In the genomic region with DNA sequence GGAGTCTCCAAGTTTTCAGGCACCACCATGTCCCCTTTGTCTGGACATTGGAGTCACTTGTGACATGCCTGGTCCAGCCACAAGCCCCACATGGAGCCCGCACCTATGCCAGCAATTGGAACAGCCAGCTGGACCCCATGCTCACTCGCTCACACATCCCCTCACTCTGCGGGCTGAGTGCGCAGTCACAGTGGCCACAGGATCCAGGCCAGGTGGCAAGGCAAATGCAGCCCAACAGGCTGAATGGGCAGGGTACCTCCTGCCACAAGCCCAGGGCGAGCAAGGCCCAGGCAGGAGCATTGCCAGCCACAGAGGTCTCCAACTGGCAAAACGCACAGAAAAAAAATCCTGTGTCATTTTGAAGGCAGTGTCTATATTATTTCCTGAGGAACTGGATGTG, we compare ENCODE assay signal across 29 cellular contexts.
"Had no signal": no experiment of that assay in that cellular context is flagged by ENCODE, and none has a peak within 500 bp of the region (broad histone marks: within the 10 kb centered on the region; RNA-seq: fewer than 3 reads in every experiment).

No MANE protein-coding gene starts in this region.

- H3K9ac ChIP-seq: parathyroid adenoma had no signal

- H3K27me3 ChIP-seq: ovary, right lobe of liver, sigmoid colon, suprapubic skin, testis, tibial artery, transverse colon, upper lobe of right lung, uterus had no signal

- H3K27ac ChIP-seq: ovary, parathyroid adenoma, psoas muscle, right lobe of liver, sigmoid colon, suprapubic skin, testis, tibial artery, transverse colon, upper lobe of right lung, uterus had no signal

- H3K9me3 ChIP-seq: ovary, psoas muscle, right lobe of liver, sigmoid colon, suprapubic skin, testis, tibial artery, transverse colon, upper lobe of right lung, uterus had no signal

- H3K4me1 Mint-ChIP-seq: naive thymus-derived CD8-positive, alpha-beta T cell; nephron progenitor cell; neural crest cell; stimulated activated memory B cell treated with anti-CD40 and anti-IgM and Interleukin-4, amounts not matched to agents 10 μg/mL and 1 μg/mL and 100 μg/mL, for 72 hours; stimulated activated naive CD8-positive, alpha-beta T cell treated with anti-CD3 and anti-CD28 coated beads, Interleukin-15, amount 100 ng/mL, for 72 hours had no signal

- H3K36me3 Mint-ChIP-seq: naive thymus-derived CD8-positive, alpha-beta T cell; natural killer cell treated with Interleukin-12 subunit alpha and Interleukin-12 subunit beta and Interleukin-15 and Interleukin-18, amount 100 ng/mL, for 72 hours; stimulated activated memory B cell treated with anti-CD40 and anti-IgM and Interleukin-4, amounts not matched to agents 10 μg/mL and 1 μg/mL and 100 μg/mL, for 72 hours; type B pancreatic cell had no signal

- H3K9me3 Mint-ChIP-seq: naive thymus-derived CD8-positive, alpha-beta T cell; natural killer cell treated with Interleukin-12 subunit alpha and Interleukin-12 subunit beta and Interleukin-15 and Interleukin-18, amount 100 ng/mL, for 72 hours; nephron progenitor cell; stimulated activated memory B cell treated with anti-CD40 and anti-IgM and Interleukin-4, amounts not matched to agents 10 μg/mL and 1 μg/mL and 100 μg/mL, for 72 hours; stimulated activated naive CD8-positive, alpha-beta T cell treated with anti-CD3 and anti-CD28 coated beads, Interleukin-15, amount 100 ng/mL, for 72 hours; type B pancreatic cell had no signal

- DNase-seq: naive thymus-derived CD8-positive, alpha-beta T cell; nephron progenitor cell; occipital lobe; ovary; psoas muscle; right cardiac atrium; right lobe of liver; sigmoid colon; small intestine; stimulated activated CD4-positive, alpha-beta T cell treated with anti-CD3 and anti-CD28 coated beads, Interleukin-15, amount 100 ng/mL, for 24 hours; stimulated activated CD4-positive, alpha-beta T cell treated with anti-CD3 and anti-CD28 coated beads, Interleukin-2, amount 100 ng/mL, for 24 hours; stimulated activated CD4-positive, alpha-beta T cell treated with anti-CD3 and anti-CD28 coated beads, Interleukin-2, amount 100 ng/mL, for 48 hours; stimulated activated CD4-positive, alpha-beta T cell treated with anti-CD3 and anti-CD28 coated beads, Interleukin-4, amount 100 ng/mL, for 24 hours; stimulated activated naive CD4-positive, alpha-beta T cell; stimulated activated naive CD8-positive, alpha-beta T cell treated with anti-CD3 and anti-CD28 coated beads, Interleukin-15, amount 100 ng/mL, for 72 hours; stimulated activated naive CD8-positive, alpha-beta T cell treated with anti-CD3 and anti-CD28 coated beads, Interleukin-15, Interleukin-2, amounts not matched to agents 100 U/mL and 50 U/mL, for 24 hours; substantia nigra; testis; tibial artery; transverse colon; upper lobe of right lung; uterus had no signal

- H3K27me3 Mint-ChIP-seq: naive thymus-derived CD8-positive, alpha-beta T cell; natural killer cell treated with Interleukin-12 subunit alpha and Interleukin-12 subunit beta and Interleukin-15 and Interleukin-18, amount 100 ng/mL, for 72 hours; progenitor cell of endocrine pancreas; stimulated activated memory B cell treated with anti-CD40 and anti-IgM and Interleukin-4, amounts not matched to agents 10 μg/mL and 1 μg/mL and 100 μg/mL, for 72 hours; stimulated activated naive CD8-positive, alpha-beta T cell treated with anti-CD3 and anti-CD28 coated beads, Interleukin-15, amount 100 ng/mL, for 72 hours; type B pancreatic cell had no signal

- H3K4me3 ChIP-seq: ovary, psoas muscle, right lobe of liver, sigmoid colon, suprapubic skin, testis, tibial artery, transverse colon, upper lobe of right lung, uterus had no signal

- H3K36me3 ChIP-seq: ovary, right lobe of liver, sigmoid colon, suprapubic skin, tibial artery, transverse colon, upper lobe of right lung, uterus had no signal

- H3K4me1 ChIP-seq: parathyroid adenoma, psoas muscle, sigmoid colon, suprapubic skin, testis, tibial artery, upper lobe of right lung, uterus had no signal

- ATAC-seq: naive thymus-derived CD8-positive, alpha-beta T cell; right cardiac atrium; stimulated activated memory B cell treated with anti-CD40 and anti-IgM and Interleukin-4, amounts not matched to agents 10 μg/mL and 1 μg/mL and 100 μg/mL, for 72 hours; stimulated activated naive CD8-positive, alpha-beta T cell treated with anti-CD3 and anti-CD28 coated beads, Interleukin-15, amount 100 ng/mL, for 72 hours; stimulated activated naive CD8-positive, alpha-beta T cell treated with anti-CD3 and anti-CD28 coated beads, Interleukin-15, Interleukin-2, amounts not matched to agents 100 U/mL and 50 U/mL, for 24 hours; upper lobe of right lung had no signal

- FAIRE-seq: small intestine had no signal

- H3K27ac Mint-ChIP-seq: naive thymus-derived CD8-positive, alpha-beta T cell; natural killer cell treated with Interleukin-12 subunit alpha and Interleukin-12 subunit beta and Interleukin-15 and Interleukin-18, amount 100 ng/mL, for 72 hours; nephron progenitor cell; progenitor cell of endocrine pancreas; stimulated activated memory B cell treated with anti-CD40 and anti-IgM and Interleukin-4, amounts not matched to agents 10 μg/mL and 1 μg/mL and 100 μg/mL, for 72 hours; stimulated activated naive CD8-positive, alpha-beta T cell treated with anti-CD3 and anti-CD28 coated beads, Interleukin-15, amount 100 ng/mL, for 72 hours; type B pancreatic cell had no signal

- H3K79me2 ChIP-seq: parathyroid adenoma had no signal

- H2AFZ ChIP-seq: parathyroid adenoma had no signal

- H3K4me3 Mint-ChIP-seq: naive thymus-derived CD8-positive, alpha-beta T cell; natural killer cell treated with Interleukin-12 subunit alpha and Interleukin-12 subunit beta and Interleukin-15 and Interleukin-18, amount 100 ng/mL, for 72 hours; nephron progenitor cell; neural crest cell; stimulated activated memory B cell treated with anti-CD40 and anti-IgM and Interleukin-4, amounts not matched to agents 10 μg/mL and 1 μg/mL and 100 μg/mL, for 72 hours; stimulated activated naive CD8-positive, alpha-beta T cell treated with anti-CD3 and anti-CD28 coated beads, Interleukin-15, amount 100 ng/mL, for 72 hours; type B pancreatic cell had no signal
